In the genomic region with DNA sequence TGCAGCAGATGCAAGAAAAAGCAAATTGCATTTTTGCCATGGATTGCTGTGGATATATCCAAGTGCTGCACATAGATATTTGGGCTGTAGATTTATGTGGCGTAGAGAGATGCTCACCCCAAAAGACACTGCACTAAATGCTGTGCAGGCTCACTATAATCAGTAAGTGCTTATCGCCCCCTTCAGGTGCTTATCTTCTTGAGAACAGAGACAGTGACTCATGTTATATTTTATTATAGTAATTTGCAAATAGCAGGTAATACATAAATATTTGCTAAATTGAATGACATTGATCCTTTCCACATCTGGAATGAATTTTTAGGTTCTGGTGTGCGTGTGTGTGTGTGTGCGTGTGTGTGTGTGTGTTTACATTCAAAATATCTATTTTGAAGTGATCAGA, we compare ENCODE assay signal across 11 cellular contexts. TPM values are rescaled to one million over a fixed set of nuclear protein-coding genes. Genes with fewer than 3 reads are reported as not detected.
DNase-seq lines count a peak whose midpoint lies in the region; TF ChIP-seq lines count a peak whose summit lies in the region.
"Had no signal": no experiment of that assay in that cellular context is flagged by ENCODE, and none has a peak within 500 bp of the region (broad histone marks: within the 10 kb centered on the region; RNA-seq: fewer than 3 reads in every experiment).

No MANE protein-coding gene starts in this region.

- no peaks in the 10 kb centered on the region for H3K36me3 ChIP-seq in trophoblast cell (ENCODE audit: control insufficient read depth in 1 of 2, insufficient read depth in 2 of 2, low read length in 2 of 2)
- H3K36me3 ChIP-seq: thoracic aorta had no signal

- DNase-seq in NCI-H2029 (lab: John Stamatoyannopoulos, UW): peak; percentile 22
- no peak for DNase-seq in NCI-H2029 treated with DMSO at 0.1 percent for 48 hours (lab: John Stamatoyannopoulos, UW)
- DNase-seq in NB4 (ENCODE audit: low read depth): peak; percentile 73
- DNase-seq in trophoblast cell: peak; percentile 9 to 58
- DNase-seq in NCI-H1092 (lab: John Stamatoyannopoulos, UW): no peak
- no peak for DNase-seq in hepatic stellate cell (ENCODE audit: low spot score)
- no peak for DNase-seq in activated naive CD8-positive, alpha-beta T cell treated with anti-CD3 and anti-CD28 coated beads for 36 hours
- DNase-seq: T-helper 17 cell had no signal

- H3K27me3 Mint-ChIP-seq in brain: peaks cover 5% of the 10 kb centered on the region
- H3K27me3 Mint-ChIP-seq in activated naive CD8-positive, alpha-beta T cell treated with anti-CD3 and anti-CD28 coated beads for 36 hours: no peaks in the 10 kb centered on the region

- no peak overlapping the region for H2BK120ac ChIP-seq in trophoblast cell (ENCODE audit: insufficient read depth, low read length, poor library complexity)

- no peaks in the 10 kb centered on the region for H3K36me3 Mint-ChIP-seq in brain
- no peaks in the 10 kb centered on the region for H3K36me3 Mint-ChIP-seq in activated naive CD8-positive, alpha-beta T cell treated with anti-CD3 and anti-CD28 coated beads for 36 hours
- H3K36me3 Mint-ChIP-seq: CD8-positive, alpha-beta T cell had no signal

- no peak overlapping the region for H4K8ac ChIP-seq in trophoblast cell (ENCODE audit: low read depth, low read length)

- H3K4ac ChIP-seq in trophoblast cell (ENCODE audit: low read depth, low read length): no peak overlapping the region

- no peaks in the 10 kb centered on the region for H3K4me1 ChIP-seq in trophoblast cell (ENCODE audit: control insufficient read depth in 1 of 2, insufficient read depth in 2 of 2, low read length in 2 of 2)

- H3K9me3 Mint-ChIP-seq in brain: peaks cover 0 to 6% (median 2%) of the 10 kb centered on the region in 5 experiments
- no peaks in the 10 kb centered on the region for H3K9me3 Mint-ChIP-seq in activated naive CD8-positive, alpha-beta T cell treated with anti-CD3 and anti-CD28 coated beads for 36 hours
- H3K9me3 Mint-ChIP-seq: CD8-positive, alpha-beta T cell had no signal

- no peak overlapping the region for H3K23ac ChIP-seq in trophoblast cell (ENCODE audit: low read length)

- H3K79me2 ChIP-seq in trophoblast cell (ENCODE audit: control insufficient read depth, insufficient read depth, low read length, poor library complexity): no peaks in the 10 kb centered on the region

- no peak overlapping the region for H4K12ac ChIP-seq in trophoblast cell (ENCODE audit: low read depth, low read length)

- H3K27me3 ChIP-seq in trophoblast cell (ENCODE audit: insufficient read depth, low read length): no peaks in the 10 kb centered on the region

- H2BK5ac ChIP-seq in trophoblast cell (ENCODE audit: low read depth, low read length, poor library complexity): no peak overlapping the region

- H2AK5ac ChIP-seq in trophoblast cell (ENCODE audit: low read length): no peak overlapping the region

- H3K79me1 ChIP-seq in trophoblast cell (ENCODE audit: low read length): no peaks in the 10 kb centered on the region

- H3K4me2 ChIP-seq in trophoblast cell (ENCODE audit: low read length): no peak overlapping the region

- TF ChIP-seq CTCF in NB4 (IDR thresholded peaks at IDR 0.05; ENCODE audit: low read depth, low read length): peak; percentile 59
- peak; percentile 23 to 46 for TF ChIP-seq CTCF in brain (conservative IDR thresholded peaks at IDR 0.05)

- WGBS in trophoblast cell (ENCODE audit: extremely low coverage, insufficient coverage, insufficient read length): no CpG with 5 or more reads among the region's 4 CpGs

- no peak overlapping the region for H4K91ac ChIP-seq in trophoblast cell (ENCODE audit: low read depth, low read length)

- no peaks in the 10 kb centered on the region for H3K4me1 Mint-ChIP-seq in brain
- H3K4me1 Mint-ChIP-seq in activated naive CD8-positive, alpha-beta T cell treated with anti-CD3 and anti-CD28 coated beads for 36 hours: no peaks in the 10 kb centered on the region

- no peak overlapping the region for H3K14ac ChIP-seq in trophoblast cell (ENCODE audit: low read length)

- H2AFZ ChIP-seq in trophoblast cell (ENCODE audit: insufficient read depth, low read length, poor library complexity): no peak overlapping the region

- H3K4me3 ChIP-seq in NB4 (ENCODE audit: low read depth, low read length): no peak overlapping the region
- no peak overlapping the region for H3K4me3 ChIP-seq in trophoblast cell (ENCODE audit: low read depth, low read length)
- H3K4me3 ChIP-seq: thoracic aorta had no signal

- no peak overlapping the region for H3K4me3 Mint-ChIP-seq in brain
- H3K4me3 Mint-ChIP-seq in activated naive CD8-positive, alpha-beta T cell treated with anti-CD3 and anti-CD28 coated beads for 36 hours: no peak overlapping the region
- H3K4me3 Mint-ChIP-seq: CD8-positive, alpha-beta T cell; T-helper 17 cell had no signal

- no peak for TF ChIP-seq POLR2A in NB4 (IDR thresholded peaks at IDR 0.05; ENCODE audit: extremely low read depth, insufficient read length)

- H3K18ac ChIP-seq in trophoblast cell (ENCODE audit: low read length): no peak overlapping the region

- no peak overlapping the region for H3K27ac ChIP-seq in trophoblast cell (ENCODE audit: low read depth, low read length)
- H3K27ac ChIP-seq: thoracic aorta had no signal

- peak overlapping the region in 1 of 5 experiments; percentile 29 for H3K27ac Mint-ChIP-seq in brain
- no peak overlapping the region for H3K27ac Mint-ChIP-seq in activated naive CD8-positive, alpha-beta T cell treated with anti-CD3 and anti-CD28 coated beads for 36 hours
- H3K27ac Mint-ChIP-seq: CD8-positive, alpha-beta T cell; T-helper 17 cell had no signal

- H2BK12ac ChIP-seq in trophoblast cell (ENCODE audit: low read length): no peak overlapping the region

- H3K9me3 ChIP-seq in trophoblast cell (ENCODE audit: insufficient read depth, low read depth, low read length): no peaks in the 10 kb centered on the region
- H3K9me3 ChIP-seq: thoracic aorta had no signal

- no peak overlapping the region for H3K9ac ChIP-seq in trophoblast cell (ENCODE audit: low read length)

RNA-seq across cellular contexts. Expression of a gene that starts 36.8 kb away (rescaled TPM):
- 22.8 TPM for polyA plus RNA-seq in brain (ENCODE audit: insufficient read depth, low read depth, low replicate concordance)
- polyA plus RNA-seq in trophoblast cell (2013): 4.2 and 4.6 TPM in 2 replicates
- total RNA-seq in activated naive CD8-positive, alpha-beta T cell treated with anti-CD3 and anti-CD28 coated beads for 36 hours: 1 to 10 TPM; 4.5 to 4.8 TPM

Comparison
In these comparisons a context has a peak if more than half of its experiments do, and no peak if none do; other contexts are left out.
1. DNase-seq: peak in NCI-H2029 (single experiment), NB4 (single experiment) and trophoblast cell (2 of 2); none in NCI-H2029 treated with DMSO at 0.1 percent for 48 hours (single experiment), NCI-H1092 (single experiment), hepatic stellate cell (single experiment) and activated naive CD8-positive, alpha-beta T cell treated with anti-CD3 and anti-CD28 coated beads for 36 hours (single experiment).